In genomic region chr3:194769020-194769643, GRCh38 we compare ENCODE assay signal across 1 cellular context.
TF ChIP-seq lines count a peak whose summit lies in the region.

No MANE protein-coding gene starts in this region.

TF ChIP-seq in HEK293, 187 proteins besides CTCF, POLR2A, EP300 and RAD21 (continued from another document and continues in another):
- no peak for TF ChIP-seq TSHZ1 (tag by site-specific recombination; IDR thresholded peaks at IDR 0.05; ENCODE audit: borderline replicate concordance)
- TF ChIP-seq YY2 (tag by site-specific recombination; IDR thresholded peaks at IDR 0.05) = no peak
- TF ChIP-seq ZIC2 (tag by site-specific recombination; IDR thresholded peaks at IDR 0.05) = peak; percentile 34; the same call in 1 of the 2 replicates
- TF ChIP-seq ZBTB7A (tag by site-specific recombination; IDR thresholded peaks at IDR 0.05; ENCODE audit: low read depth) = no peak
- TF ChIP-seq ZNF211 (tag by site-specific recombination; IDR thresholded peaks at IDR 0.05; ENCODE audit: low read depth) = no peak
- TF ChIP-seq SCRT2 (tag by site-specific recombination; IDR thresholded peaks at IDR 0.05) = peak; percentile 81
- no peak for TF ChIP-seq ZNF398 (tag by site-specific recombination; IDR thresholded peaks at IDR 0.05)
- no peak for TF ChIP-seq ZNF747 (tag by site-specific recombination; IDR thresholded peaks at IDR 0.05)
- TF ChIP-seq ZBTB17 (tag by site-specific recombination; IDR thresholded peaks at IDR 0.05) = peak; percentile 33; the same call in 1 of the 2 replicates
- no peak for TF ChIP-seq INSM2 (tag by site-specific recombination; IDR thresholded peaks at IDR 0.05)
- TF ChIP-seq ZNF274 (IDR thresholded peaks at IDR 0.05; ENCODE audit: low read length) = no peak
- no peak for TF ChIP-seq ZNF274 (tag by site-specific recombination; IDR thresholded peaks at IDR 0.05; ENCODE audit: borderline replicate concordance)
- no peak for TF ChIP-seq ZNF324 (tag by site-specific recombination; IDR thresholded peaks at IDR 0.05)
- TF ChIP-seq ZNF701 (tag by site-specific recombination; IDR thresholded peaks at IDR 0.05) = no peak
- no peak for TF ChIP-seq ZNF529 (tag by site-specific recombination; IDR thresholded peaks at IDR 0.05; ENCODE audit: insufficient replicate concordance)
- TF ChIP-seq ZBTB48 (tag by site-specific recombination; IDR thresholded peaks at IDR 0.05) = no peak
- TF ChIP-seq ZFP37 (tag by site-specific recombination; IDR thresholded peaks at IDR 0.05) = no peak
- no peak for TF ChIP-seq KLF17 (tag by site-specific recombination; IDR thresholded peaks at IDR 0.05)
- no peak for TF ChIP-seq ZNF670 (tag by site-specific recombination; IDR thresholded peaks at IDR 0.05; ENCODE audit: low read depth)
- peak; percentile 96 for TF ChIP-seq SP2 (tag by site-specific recombination; IDR thresholded peaks at IDR 0.05)
- no peak for TF ChIP-seq ZNF560 (tag by site-specific recombination; IDR thresholded peaks at IDR 0.05; ENCODE audit: borderline replicate concordance)
- no peak for TF ChIP-seq ZNF624 (tag by site-specific recombination; IDR thresholded peaks at IDR 0.05)
- TF ChIP-seq ELK4 (IDR thresholded peaks at IDR 0.05; ENCODE audit: borderline replicate concordance, low read depth, low read length) = no peak
- no peak for TF ChIP-seq ZNF473 (tag by site-specific recombination; IDR thresholded peaks at IDR 0.05)
- no peak for TF ChIP-seq KLF1 (tag by site-specific recombination; IDR thresholded peaks at IDR 0.05)
- no peak for TF ChIP-seq ZNF777 (tag by site-specific recombination; IDR thresholded peaks at IDR 0.05; ENCODE audit: borderline replicate concordance)
- 0 out of 2 replicates have a peak, but pooled peaks have one; percentile 14 for TF ChIP-seq ZNF2 (tag by site-specific recombination; IDR thresholded peaks at IDR 0.05)
- TF ChIP-seq ZNF280D (tag by site-specific recombination; IDR thresholded peaks at IDR 0.05) = no peak
- no peak for TF ChIP-seq ZNF558 (tag by site-specific recombination; IDR thresholded peaks at IDR 0.05)
- no peak for TF ChIP-seq PRDM10 (tag by site-specific recombination; IDR thresholded peaks at IDR 0.05)
- TF ChIP-seq ZNF600 (tag by site-specific recombination; IDR thresholded peaks at IDR 0.05) = no peak
- TF ChIP-seq TRIM28 (IDR thresholded peaks at IDR 0.05; ENCODE audit: borderline replicate concordance, low read length) = 0 out of 2 replicates have a peak, but pooled peaks have one; percentile 11
- TF ChIP-seq BCL6B (tag by site-specific recombination; IDR thresholded peaks at IDR 0.05) = no peak
- 0 out of 2 replicates have a peak, but pooled peaks have one; percentile 52 for TF ChIP-seq PBX3 (CRISPR knock-in tag; IDR thresholded peaks at IDR 0.05)
- TF ChIP-seq ZNF335 (tag by site-specific recombination; conservative IDR thresholded peaks at IDR 0.05) = peak; percentile 42
- TF ChIP-seq PATZ1 (tag by site-specific recombination; IDR thresholded peaks at IDR 0.05) = no peak
- no peak for TF ChIP-seq ZNF426 (tag by site-specific recombination; IDR thresholded peaks at IDR 0.05)
- TF ChIP-seq GLIS2 (tag by site-specific recombination; IDR thresholded peaks at IDR 0.05) = peak; percentile 51
